In genomic region chr1:37482796-37483744, GRCh38 we compare ENCODE assay signal across 10 cellular contexts. TPM values are rescaled to one million over a fixed set of nuclear protein-coding genes. Genes with fewer than 3 reads are reported as not detected.
DNase-seq lines count a peak whose midpoint lies in the region; ATAC-seq and TF ChIP-seq lines count a peak whose summit lies in the region.
"Had no signal": no experiment of that assay in that cellular context is flagged by ENCODE, and none has a peak within 500 bp of the region (broad histone marks: within the 10 kb centered on the region; RNA-seq: fewer than 3 reads in every experiment).

No MANE protein-coding gene starts in this region.

- H3K4me1 ChIP-seq in adrenal gland (replicated peaks in 1 of 2) = peaks cover 66 to 94% of the 10 kb centered on the region in 2 donors

- WGBS in adrenal gland, 4 donors = 51 to 75% (median 68%) methylated on average over 5 to 29 of the region's 29 CpGs

- no peaks in the 10 kb centered on the region for H3K27me3 ChIP-seq in adrenal gland
- H3K27me3 ChIP-seq: Peyer's patch had no signal

- TF ChIP-seq CTCF in adrenal gland (IDR thresholded peaks at IDR 0.05) (no peak), mesothelial cell of epicardium (IDR thresholded peaks at IDR 0.05; ENCODE audit: unreplicated experiment) (no peak)

- H3K4me1 Mint-ChIP-seq in naive thymus-derived CD8-positive, alpha-beta T cell = peaks cover 28 to 61% (median 47%) of the 10 kb centered on the region in 4 donors
- peaks cover 7% of the 10 kb centered on the region for H3K4me1 Mint-ChIP-seq in mesothelial cell of epicardium

- peak overlapping the region; percentile 35 to 98 (median 71) for H3K27ac ChIP-seq in adrenal gland

- H3K9me3 ChIP-seq in adrenal gland (replicated peaks in 1 of 3) = no peaks in the 10 kb centered on the region
- H3K9me3 ChIP-seq: Peyer's patch had no signal

- H3K36me3 Mint-ChIP-seq in naive thymus-derived CD8-positive, alpha-beta T cell = peaks cover 0 to 54% (median 18%) of the 10 kb centered on the region in 3 donors
- peaks cover 12% of the 10 kb centered on the region for H3K36me3 Mint-ChIP-seq in mesothelial cell of epicardium

- no peak for TF ChIP-seq POLR2A in adrenal gland (IDR thresholded peaks at IDR 0.05)

- peak overlapping the region in 1 of 10 donors; percentile 55 for H3K4me3 Mint-ChIP-seq in naive thymus-derived CD8-positive, alpha-beta T cell
- H3K4me3 Mint-ChIP-seq in mesothelial cell of epicardium = no peak overlapping the region

- peak overlapping the region in 7 of 10 donors; percentile 80 to 99 (median 98) for H3K27ac Mint-ChIP-seq in naive thymus-derived CD8-positive, alpha-beta T cell
- H3K27ac Mint-ChIP-seq in mesothelial cell of epicardium = no peak overlapping the region

- intact Hi-C loops in adrenal gland (cut with DNase I) = no loop called here

- H3K9me3 Mint-ChIP-seq in naive thymus-derived CD8-positive, alpha-beta T cell = no peaks in the 10 kb centered on the region
- no peaks in the 10 kb centered on the region for H3K9me3 Mint-ChIP-seq in mesothelial cell of epicardium

- H3K27me3 Mint-ChIP-seq in naive thymus-derived CD8-positive, alpha-beta T cell = no peaks in the 10 kb centered on the region
- no peaks in the 10 kb centered on the region for H3K27me3 Mint-ChIP-seq in mesothelial cell of epicardium (ENCODE audit: low read depth)

- POLR2A ChIA-PET in naive thymus-derived CD8-positive, alpha-beta T cell (lab: Charles Lee) = interaction anchor here (0.9 to 5.0 kb wide), 4 partner anchors 7 to 29 kb away, joined by 5 to 110 read pairs (median 6); partner anchors contain the start of gene ZC3H12A

- ATAC-seq in naive thymus-derived CD8-positive, alpha-beta T cell = no peak
- ATAC-seq in HG03520 (IDR thresholded peaks at IDR 0.05; ENCODE audit: unreplicated experiment) = no peak

- H3K4me3 ChIP-seq in adrenal gland = no peak overlapping the region
- H3K4me3 ChIP-seq: Peyer's patch had no signal

- peak; percentile 4 for DNase-seq in stimulated activated CD4-positive, alpha-beta T cell treated with anti-CD3 and anti-CD28 coated beads, Interleukin-15, amount 100 ng/mL, for 24 hours
- no peak for DNase-seq in stimulated activated CD4-positive, alpha-beta T cell treated with anti-CD3 and anti-CD28 coated beads, Interleukin-2, amount 100 ng/mL, for 48 hours
- DNase-seq in adrenal gland (peak in 6 of 7 donors; percentile 24 to 52 (median 31)), mesothelial cell of epicardium (ENCODE audit: low spot score in 2 of 2, unreplicated experiment in 2 of 2) (no peak), NCI-H345 treated with DMSO at 0.1 percent for 48 hours (lab: John Stamatoyannopoulos, UW; ENCODE audit: unreplicated experiment) (no peak), islet precursor cell (no peak)
- DNase-seq in naive thymus-derived CD8-positive, alpha-beta T cell = no peak
- DNase-seq: NCI-H226 had no signal

- H3K36me3 ChIP-seq in adrenal gland (replicated peaks in 1 of 2) = peaks cover 0 to 47% of the 10 kb centered on the region in 2 donors

RNA-seq across cellular contexts. Expression of gene ZC3H12A, which starts 8.7 kb away (rescaled TPM):
- total RNA-seq in adrenal gland (10 to 100 TPM in 7 of 8 donors, 1 to 10 TPM in 1; 5.8 to 53.0 (median 19.8) TPM), mesothelial cell of epicardium (8.9 to 11.1 TPM (median 9.2 TPM) in 3 replicates)
- polyA plus RNA-seq in adrenal gland = 10 to 100 TPM in 2 of 3 donors, 1 to 10 TPM in 1; 3.2 to 17.0 (median 11.8) TPM
- total RNA-seq in naive thymus-derived CD8-positive, alpha-beta T cell = 10 to 100 TPM; 39.5 to 45.3 TPM
- polyA plus RNA-seq in naive thymus-derived CD8-positive, alpha-beta T cell = 10 to 100 TPM in 1 of 3 donors, 1 to 10 TPM in 2; 1.5 to 10.0 (median 3.1) TPM

RNA-seq across cellular contexts. Expression of gene MEAF6, which starts 31.5 kb away (rescaled TPM):
- total RNA-seq in adrenal gland (10 to 100 TPM; 45.7 to 74.5 (median 56.0) TPM), mesothelial cell of epicardium (58.2 to 58.7 TPM (median 58.4 TPM) in 3 replicates)
- polyA plus RNA-seq in adrenal gland = 10 to 100 TPM; 37.8 to 67.4 (median 43.4) TPM
- 10 to 100 TPM; 93.8 to 99.3 TPM for total RNA-seq in naive thymus-derived CD8-positive, alpha-beta T cell
- 100 to 1,000 TPM; 118 to 184 (median 154) TPM for polyA plus RNA-seq in naive thymus-derived CD8-positive, alpha-beta T cell

Comparison
In these comparisons a context has a peak if more than half of its experiments do, and no peak if none do; other contexts are left out.
1. DNase-seq: peak in stimulated activated CD4-positive, alpha-beta T cell treated with anti-CD3 and anti-CD28 coated beads, Interleukin-15, amount 100 ng/mL, for 24 hours (single experiment) and adrenal gland (6 of 7); none in stimulated activated CD4-positive, alpha-beta T cell treated with anti-CD3 and anti-CD28 coated beads, Interleukin-2, amount 100 ng/mL, for 48 hours (0 of 2), naive thymus-derived CD8-positive, alpha-beta T cell (0 of 10), mesothelial cell of epicardium (0 of 2), NCI-H345 treated with DMSO at 0.1 percent for 48 hours (single experiment) and islet precursor cell (single experiment).